Comparison of ENCODE assay signal across 22 cellular contexts in the genomic region with DNA sequence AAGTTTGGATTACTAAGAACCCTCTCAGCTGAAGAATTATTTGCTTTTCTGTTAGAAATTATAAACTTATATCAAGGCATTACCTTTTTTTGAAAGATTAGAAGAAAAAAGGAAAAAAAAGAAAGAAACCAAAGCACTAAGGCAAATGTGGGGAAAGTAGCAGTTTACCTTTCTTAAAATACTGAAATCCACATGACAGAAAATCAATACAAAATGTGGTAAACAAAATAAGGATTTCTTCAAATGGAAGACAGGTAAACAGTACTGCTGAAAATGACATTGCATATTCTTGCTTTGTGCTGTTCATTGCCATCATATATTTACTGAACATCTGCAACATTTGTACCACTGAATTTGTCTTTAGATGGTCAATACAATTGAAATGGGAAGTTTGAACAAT.
DNase-seq lines count a peak whose midpoint lies in the region; ATAC-seq, FAIRE-seq and TF ChIP-seq lines count a peak whose summit lies in the region.
"Had no signal": no experiment of that assay in that cellular context is flagged by ENCODE, and none has a peak within 500 bp of the region (broad histone marks: within the 10 kb centered on the region; RNA-seq: fewer than 3 reads in every experiment).

No MANE protein-coding gene starts in this region.

- peaks cover 10% of the 10 kb centered on the region for H3K4me1 Mint-ChIP-seq in Caco-2 (ENCODE audit: low read depth, unreplicated experiment)
- H3K4me1 Mint-ChIP-seq: B cell had no signal

- ATAC-seq in HepG2 (no peak), right lobe of liver (no peak), GM12878 (no peak), GM21717 (IDR thresholded peaks at IDR 0.05; ENCODE audit: unreplicated experiment) (no peak), HG03108 (IDR thresholded peaks at IDR 0.05; ENCODE audit: unreplicated experiment) (no peak)
- ATAC-seq: CD8-positive, alpha-beta T cell had no signal

- peak overlapping the region; percentile 30 for H3K27ac Mint-ChIP-seq in Caco-2 (ENCODE audit: unreplicated experiment)
- H3K27ac Mint-ChIP-seq: B cell; CD4-positive, alpha-beta T cell; CD8-positive, alpha-beta T cell had no signal

- H2AFZ ChIP-seq in HepG2 (ENCODE audit: low read length), result no peak overlapping the region
- no peak overlapping the region for H2AFZ ChIP-seq in GM12878 (ENCODE audit: control insufficient read depth, low read depth, low read length)

- TF ChIP-seq RAD21 in HepG2 (CRISPR knock-in tag; IDR thresholded peaks at IDR 0.05) (no peak), GM12878 (IDR thresholded peaks at IDR 0.05; ENCODE audit: insufficient read depth, low read depth, low read length) (no peak)

- H3K27ac ChIP-seq in HepG2 (ENCODE audit: extremely low read length, insufficient read depth, low read length) (no peak overlapping the region), right lobe of liver (no peak overlapping the region), GM12878 (ENCODE audit: control insufficient read depth, insufficient read depth) (no peak overlapping the region)
- H3K27ac ChIP-seq: BLaER1 treated with 17β-estradiol and CSF1 and Interleukin-3, amounts not matched to agents 10 nM and 100 nM; C4-2B had no signal

- BruUV-seq in HepG2 (replicated peaks; lab: Mats Ljungman, UMichigan) (no TSS peak), Caco-2 (replicated peaks; lab: Mats Ljungman, UMichigan) (no TSS peak), GM12878 (replicated peaks; lab: Mats Ljungman, UMichigan) (no TSS peak)

- DNase-seq in HepG2 (ENCODE audit: low spot score) (no peak), right lobe of liver (no peak), Caco-2 (no peak), GM12878 (ENCODE audit: low read depth, low spot score) (no peak)
- DNase-seq: 8988T; AML-193; CD4-positive, alpha-beta T cell; CD8-positive, alpha-beta T cell; DMS 273 treated with DMSO at 0.1 percent for 48 hours; DMS153; DMS79; DND-41; EL; GDM1 had no signal

- H3K4me3 ChIP-seq in HepG2 (replicated peaks in 1 of 3; ENCODE audit: insufficient read depth in 1 of 3, low read depth in 2 of 3, low read length in 3 of 3) (no peak overlapping the region), right lobe of liver (no peak overlapping the region), Caco-2 (ENCODE audit: low read depth, low read length) (no peak overlapping the region), GM12878 (no peak overlapping the region)
- H3K4me3 ChIP-seq: BLaER1 treated with 17β-estradiol and CSF1 and Interleukin-3, amounts not matched to agents 10 nM and 100 nM had no signal

- no peak for TF ChIP-seq POLR2A in HepG2 (IDR thresholded peaks at IDR 0.05; ENCODE audit: insufficient read depth in 1 of 2, low read depth in 2 of 2, low read length in 2 of 2)
- no peak for TF ChIP-seq POLR2A in right lobe of liver (IDR thresholded peaks at IDR 0.05)
- no peak for TF ChIP-seq POLR2A in GM12878 (IDR thresholded peaks at IDR 0.05; ENCODE audit: low read depth, low read length)

- no peak overlapping the region for H3K4me3 Mint-ChIP-seq in Caco-2 (ENCODE audit: unreplicated experiment)
- H3K4me3 Mint-ChIP-seq: B cell; CD4-positive, alpha-beta T cell; CD8-positive, alpha-beta T cell had no signal

- SMC1A ChIA-PET in GM12878 (lab: Charles Lee; ENCODE audit: uncharacterized antibody, unreplicated experiment), result no interaction called here

- CTCF ChIA-PET in HepG2 (lab: Yijun Ruan, JAX; ENCODE audit: low intra/inter-chr PET ratio, low total read pairs) (no interaction called here), Caco-2 (lab: Charles Lee) (no interaction called here), GM12878 (lab: Yijun Ruan, JAX) (no interaction called here)

- no peak overlapping the region for H3K9ac ChIP-seq in HepG2 (ENCODE audit: insufficient read depth, low read depth, low read length)
- no peak overlapping the region for H3K9ac ChIP-seq in GM12878 (ENCODE audit: control insufficient read depth, insufficient read depth, low read length)
- H3K9ac ChIP-seq: BLaER1 treated with 17β-estradiol and CSF1 and Interleukin-3, amounts not matched to agents 10 nM and 100 nM had no signal

- intact Hi-C loops in HepG2 (cut with micrococcal nuclease; ENCODE audit: unreplicated experiment) (no loop called here), right lobe of liver (cut with DNase I) (no loop called here), Caco-2 (cut with micrococcal nuclease; ENCODE audit: unreplicated experiment) (no loop called here), GM12878 (cut with micrococcal nuclease; ENCODE audit: unreplicated experiment) (no loop called here)

- H3K27me3 Mint-ChIP-seq in Caco-2 (ENCODE audit: insufficient read depth, unreplicated experiment), result no peaks in the 10 kb centered on the region
- H3K27me3 Mint-ChIP-seq: B cell; CD4-positive, alpha-beta T cell had no signal

- TF ChIP-seq EP300 in HepG2 (IDR thresholded peaks at IDR 0.05; ENCODE audit: low read depth in 2 of 2, low read length in 2 of 2) (no peak), HepG2 (CRISPR knock-in tag; IDR thresholded peaks at IDR 0.05; ENCODE audit: borderline replicate concordance) (no peak), GM12878 (IDR thresholded peaks at IDR 0.05; ENCODE audit: borderline replicate concordance in 1 of 2, control insufficient read depth in 1 of 2, low read depth in 2 of 2, low read length in 2 of 2) (no peak)

- H3K79me2 ChIP-seq in HepG2 (ENCODE audit: insufficient read depth, low read length), result no peaks in the 10 kb centered on the region
- H3K79me2 ChIP-seq in GM12878 (ENCODE audit: control insufficient read depth, insufficient read depth, low read length), result no peaks in the 10 kb centered on the region

- H3K36me3 ChIP-seq in HepG2 (replicated peaks in 1 of 2; ENCODE audit: control insufficient read depth in 1 of 2, insufficient read depth in 2 of 2, low read length in 2 of 2) (peaks cover 4 to 5% of the 10 kb centered on the region in 2 experiments; a peak in 2 of 5 replicates), right lobe of liver (no peaks in the 10 kb centered on the region), Caco-2 (ENCODE audit: control insufficient read depth, insufficient read depth, low read length) (no peaks in the 10 kb centered on the region), GM12878 (ENCODE audit: control insufficient read depth in 2 of 2, insufficient read depth in 2 of 2, low read length in 1 of 2) (no peaks in the 10 kb centered on the region)
- H3K36me3 ChIP-seq: BLaER1 treated with 17β-estradiol and CSF1 and Interleukin-3, amounts not matched to agents 10 nM and 100 nM had no signal

- H4K20me1 ChIP-seq in HepG2 (ENCODE audit: insufficient read depth, low read length) (no peaks in the 10 kb centered on the region), GM12878 (ENCODE audit: control insufficient read depth, insufficient read depth) (no peaks in the 10 kb centered on the region)
- H4K20me1 ChIP-seq: BLaER1 treated with 17β-estradiol and CSF1 and Interleukin-3, amounts not matched to agents 10 nM and 100 nM had no signal

- POLR2A ChIA-PET in HepG2 (lab: Yijun Ruan, JAX) (no interaction called here), Caco-2 (lab: Charles Lee) (no interaction called here), GM12878 (lab: Charles Lee) (no interaction called here)

- H3K4me1 ChIP-seq in HepG2 (ENCODE audit: insufficient read depth, low read length), result no peaks in the 10 kb centered on the region
- peaks cover 0 to 7% (median 0%) of the 10 kb centered on the region in 4 donors for H3K4me1 ChIP-seq in right lobe of liver
- 0 out of 2 replicates have a peak, but pooled peaks cover 7% of the 10 kb centered on the region for H3K4me1 ChIP-seq in Caco-2
- no peaks in the 10 kb centered on the region for H3K4me1 ChIP-seq in GM12878 (ENCODE audit: control insufficient read depth, insufficient read depth, low read length)
- H3K4me1 ChIP-seq: BLaER1 treated with 17β-estradiol and CSF1 and Interleukin-3, amounts not matched to agents 10 nM and 100 nM had no signal

- TF ChIP-seq CTCF in HepG2 (CRISPR knock-in tag; IDR thresholded peaks at IDR 0.05) (no peak), right lobe of liver (IDR thresholded peaks at IDR 0.05) (no peak), Caco-2 (IDR thresholded peaks at IDR 0.05; ENCODE audit: insufficient read depth in 1 of 2, low read depth in 1 of 2, low read length in 1 of 2, severe bottlenecking in 1 of 2, unreplicated experiment in 1 of 2) (no peak), GM12878 (IDR thresholded peaks at IDR 0.05 in 2 of 3, conservative IDR thresholded peaks at IDR 0.05 in 1 of 3; ENCODE audit: control insufficient read depth in 2 of 3, extremely low read depth in 1 of 3, insufficient read depth in 1 of 3, low read depth in 3 of 3, low read length in 3 of 3) (no peak)

- H3K4me2 ChIP-seq in HepG2 (ENCODE audit: low read depth, low read length) (no peak overlapping the region), GM12878 (ENCODE audit: control insufficient read depth, insufficient read depth) (no peak overlapping the region)
- H3K4me2 ChIP-seq: BLaER1 treated with 17β-estradiol and CSF1 and Interleukin-3, amounts not matched to agents 10 nM and 100 nM had no signal

- H3K9me3 ChIP-seq in HepG2 (ENCODE audit: low read length), result no peaks in the 10 kb centered on the region
- H3K9me3 ChIP-seq in right lobe of liver, result no peaks in the 10 kb centered on the region
- no peaks in the 10 kb centered on the region for H3K9me3 ChIP-seq in Caco-2
- no peaks in the 10 kb centered on the region for H3K9me3 ChIP-seq in GM12878 (replicated peaks; ENCODE audit: control insufficient read depth, insufficient read depth, low read length)
- H3K9me3 ChIP-seq: BLaER1 treated with 17β-estradiol and CSF1 and Interleukin-3, amounts not matched to agents 10 nM and 100 nM had no signal

- in situ Hi-C loops in HepG2 (cut with HindIII; ENCODE audit: extremely low pct_ligation_motif_present, low pct_unique_long_range_greater_than_20kb), result no loop called here
- in situ Hi-C loops in GM12878 (cut with MboI), result no loop called here

- FAIRE-seq in HepG2 (lab: Jason Lieb, UNC) (no peak), GM12878 (lab: Jason Lieb, UNC) (peak; percentile 44)
- FAIRE-seq: A204.1, GM12891, GM19239 had no signal

- H3K27me3 ChIP-seq in HepG2 (ENCODE audit: control insufficient read depth in 1 of 2, insufficient read depth in 2 of 2, low read length in 2 of 2) (no peaks in the 10 kb centered on the region), right lobe of liver (no peaks in the 10 kb centered on the region), Caco-2 (replicated peaks; ENCODE audit: control insufficient read depth, insufficient read depth, low read length) (no peaks in the 10 kb centered on the region), GM12878 (replicated peaks in 1 of 2; ENCODE audit: control insufficient read depth in 2 of 2, insufficient read depth in 2 of 2, low read length in 1 of 2) (no peaks in the 10 kb centered on the region; a peak in 1 of 4 replicates)
- H3K27me3 ChIP-seq: BLaER1 treated with 17β-estradiol and CSF1 and Interleukin-3, amounts not matched to agents 10 nM and 100 nM had no signal

- H3K36me3 Mint-ChIP-seq in Caco-2 (ENCODE audit: insufficient read depth, unreplicated experiment), result peaks cover 17% of the 10 kb centered on the region
- H3K36me3 Mint-ChIP-seq: CD8-positive, alpha-beta T cell had no signal

- RAD21 ChIA-PET in GM12878 (lab: Charles Lee; ENCODE audit: unreplicated experiment), result no interaction called here

- no peaks in the 10 kb centered on the region for H3K9me3 Mint-ChIP-seq in Caco-2 (ENCODE audit: unreplicated experiment)
- H3K9me3 Mint-ChIP-seq: CD4-positive, alpha-beta T cell; CD8-positive, alpha-beta T cell had no signal

TF ChIP-seq in GM12878, 131 proteins besides CTCF, POLR2A, EP300 and RAD21 (continues in another document):
- TF ChIP-seq LARP7 (IDR thresholded peaks at IDR 0.05) (no peak), ZBED1 (IDR thresholded peaks at IDR 0.05; ENCODE audit: borderline replicate concordance) (no peak)
